In genomic region chr12:107973950-107974349, GRCh38 we compare ENCODE assay signal across 19 cellular contexts.
DNase-seq lines count a peak whose midpoint lies in the region; ATAC-seq, FAIRE-seq and TF ChIP-seq lines count a peak whose summit lies in the region.
"Had no signal": no experiment of that assay in that cellular context is flagged by ENCODE, and none has a peak within 500 bp of the region (broad histone marks: within the 10 kb centered on the region; RNA-seq: fewer than 3 reads in every experiment).

No MANE protein-coding gene starts in this region.

- no peak overlapping the region for H3K14ac ChIP-seq in trophoblast cell (ENCODE audit: low read length)

- H4K8ac ChIP-seq in trophoblast cell (ENCODE audit: low read depth, low read length): no peak overlapping the region

- no peak overlapping the region for H3K23ac ChIP-seq in trophoblast cell (ENCODE audit: low read length)

- H3K27ac ChIP-seq in SK-N-SH (ENCODE audit: low read depth in 2 of 2, low read length in 1 of 2): no peak overlapping the region
- H3K27ac ChIP-seq in K562 (ENCODE audit: extremely low read depth, low read depth, low read length): no peak overlapping the region
- no peak overlapping the region for H3K27ac ChIP-seq in trophoblast cell (ENCODE audit: low read depth, low read length)
- H3K27ac ChIP-seq: 22Rv1; A549; BLaER1 treated with 17β-estradiol and CSF1 and Interleukin-3, amounts not matched to agents 10 nM and 100 nM; C4-2B had no signal

- no peak for TF ChIP-seq RAD21 in SK-N-SH (IDR thresholded peaks at IDR 0.05; ENCODE audit: low read length)
- TF ChIP-seq RAD21 in K562 (CRISPR knock-in tag; conservative IDR thresholded peaks at IDR 0.05 in 1 of 2, IDR thresholded peaks at IDR 0.05 in 1 of 2): no peak

- H2BK120ac ChIP-seq in trophoblast cell (ENCODE audit: insufficient read depth, low read length, poor library complexity): no peak overlapping the region

- no peak overlapping the region for H3K4me3 ChIP-seq in SK-N-SH (ENCODE audit: low read depth in 2 of 2, low read length in 1 of 2)
- H3K4me3 ChIP-seq in K562: no peak overlapping the region
- H3K4me3 ChIP-seq in trophoblast cell (ENCODE audit: low read depth, low read length): no peak overlapping the region
- H3K4me3 ChIP-seq: A549; BLaER1 treated with 17β-estradiol and CSF1 and Interleukin-3, amounts not matched to agents 10 nM and 100 nM had no signal

- no peak overlapping the region for H3K9ac ChIP-seq in SK-N-SH
- no peak overlapping the region for H3K9ac ChIP-seq in K562 (ENCODE audit: insufficient read depth in 1 of 2, low read depth in 2 of 2, low read length in 2 of 2)
- H3K9ac ChIP-seq in trophoblast cell (ENCODE audit: low read length): no peak overlapping the region
- H3K9ac ChIP-seq: BLaER1 treated with 17β-estradiol and CSF1 and Interleukin-3, amounts not matched to agents 10 nM and 100 nM had no signal

- no peak overlapping the region for H3K4ac ChIP-seq in trophoblast cell (ENCODE audit: low read depth, low read length)

- H3K18ac ChIP-seq in trophoblast cell (ENCODE audit: low read length): no peak overlapping the region

- H3K9me1 ChIP-seq in K562 (ENCODE audit: control insufficient read depth, insufficient read depth, low read length): no peaks in the 10 kb centered on the region

- in situ Hi-C loops in K562 (cut with MboI): no loop called here

- CTCF ChIA-PET in SK-N-SH (lab: Yijun Ruan, JAX) (no interaction called here), K562 (lab: Yijun Ruan, JAX; ENCODE audit: low intra/inter-chr PET ratio) (no interaction called here)

- POLR2A ChIA-PET in SK-N-SH (lab: Yijun Ruan, JAX): no interaction called here
- POLR2A ChIA-PET in K562 (lab: Yijun Ruan, JAX): no interaction called here

- H4K20me1 ChIP-seq in SK-N-SH (ENCODE audit: insufficient read depth): no peaks in the 10 kb centered on the region
- no peaks in the 10 kb centered on the region for H4K20me1 ChIP-seq in K562 (replicated peaks; ENCODE audit: control insufficient read depth, insufficient read depth, low read length)
- H4K20me1 ChIP-seq: BLaER1 treated with 17β-estradiol and CSF1 and Interleukin-3, amounts not matched to agents 10 nM and 100 nM had no signal

- H3F3A ChIP-seq in SK-N-SH (replicated peaks; ENCODE audit: insufficient read depth): no peaks in the 10 kb centered on the region

- no peak overlapping the region for H2BK12ac ChIP-seq in trophoblast cell (ENCODE audit: low read length)

- no peak for TF ChIP-seq POLR2A in K562 (conservative IDR thresholded peaks at IDR 0.05)

- no peak overlapping the region for H2AK5ac ChIP-seq in trophoblast cell (ENCODE audit: low read length)

- no peaks in the 10 kb centered on the region for H3K9me2 ChIP-seq in SK-N-SH

- H3K9me3 ChIP-seq in SK-N-SH (no peaks in the 10 kb centered on the region), K562 (replicated peaks; ENCODE audit: control insufficient read depth, insufficient read depth, low read depth, low read length) (no peaks in the 10 kb centered on the region), trophoblast cell (ENCODE audit: insufficient read depth, low read depth, low read length) (peaks cover 2% of the 10 kb centered on the region)

- no peak overlapping the region for H4K91ac ChIP-seq in trophoblast cell (ENCODE audit: low read depth, low read length)

- H3K79me2 ChIP-seq in SK-N-SH (ENCODE audit: insufficient read depth) (no peaks in the 10 kb centered on the region), K562 (ENCODE audit: control insufficient read depth, insufficient read depth, low read length) (no peaks in the 10 kb centered on the region), trophoblast cell (ENCODE audit: control insufficient read depth, insufficient read depth, low read length, poor library complexity) (no peaks in the 10 kb centered on the region)

- ATAC-seq in SK-N-SH treated with all-trans-retinoic acid at 6 μM for 48 hours (no peak), K562 (no peak)
- ATAC-seq: A549; CD8-positive, alpha-beta T cell had no signal

- no TSS peak for BruUV-seq in K562 (replicated peaks; lab: Mats Ljungman, UMichigan)

- H3K4me1 ChIP-seq in SK-N-SH (ENCODE audit: control insufficient read depth in 1 of 2, insufficient read depth in 2 of 2, low read depth in 1 of 2, low read length in 1 of 2) (no peaks in the 10 kb centered on the region), K562 (replicated peaks in 1 of 2; ENCODE audit: control insufficient read depth in 2 of 2, insufficient read depth in 2 of 2, low read length in 2 of 2) (no peaks in the 10 kb centered on the region), trophoblast cell (ENCODE audit: control insufficient read depth in 1 of 2, insufficient read depth in 2 of 2, low read length in 2 of 2) (no peaks in the 10 kb centered on the region)
- H3K4me1 ChIP-seq: A549; BLaER1 treated with 17β-estradiol and CSF1 and Interleukin-3, amounts not matched to agents 10 nM and 100 nM; Caco-2 had no signal

- H3K4me2 ChIP-seq in SK-N-SH: no peak overlapping the region
- no peak overlapping the region for H3K4me2 ChIP-seq in K562 (ENCODE audit: insufficient read depth, low read length)
- H3K4me2 ChIP-seq in trophoblast cell (ENCODE audit: low read length): no peak overlapping the region
- H3K4me2 ChIP-seq: A549; BLaER1 treated with 17β-estradiol and CSF1 and Interleukin-3, amounts not matched to agents 10 nM and 100 nM had no signal

- H3K27me3 ChIP-seq in SK-N-SH (ENCODE audit: insufficient read depth): no peaks in the 10 kb centered on the region
- no peaks in the 10 kb centered on the region for H3K27me3 ChIP-seq in K562 (ENCODE audit: control insufficient read depth in 2 of 2, insufficient read depth in 2 of 2, low read length in 2 of 2)
- H3K27me3 ChIP-seq in trophoblast cell (ENCODE audit: insufficient read depth, low read length): no peaks in the 10 kb centered on the region
- H3K27me3 ChIP-seq: BLaER1 treated with 17β-estradiol and CSF1 and Interleukin-3, amounts not matched to agents 10 nM and 100 nM had no signal

- H3K36me3 ChIP-seq in SK-N-SH (replicated peaks in 1 of 2; ENCODE audit: control insufficient read depth in 1 of 2, insufficient read depth in 2 of 2, low read length in 1 of 2) (no peaks in the 10 kb centered on the region), K562 (ENCODE audit: control insufficient read depth, insufficient read depth, low read length) (no peaks in the 10 kb centered on the region), trophoblast cell (ENCODE audit: control insufficient read depth in 1 of 2, insufficient read depth in 2 of 2, low read length in 2 of 2) (no peaks in the 10 kb centered on the region)
- H3K36me3 ChIP-seq: BLaER1 treated with 17β-estradiol and CSF1 and Interleukin-3, amounts not matched to agents 10 nM and 100 nM had no signal

- TF ChIP-seq EP300 in SK-N-SH (IDR thresholded peaks at IDR 0.05; ENCODE audit: borderline replicate concordance in 1 of 2, low read depth in 1 of 2, low read length in 1 of 2) (no peak), K562 (IDR thresholded peaks at IDR 0.05; ENCODE audit: low read length) (no peak)

- H2AFZ ChIP-seq in SK-N-SH (ENCODE audit: low read depth) (no peak overlapping the region), K562 (ENCODE audit: low read depth, low read length) (no peak overlapping the region), trophoblast cell (ENCODE audit: insufficient read depth, low read length, poor library complexity) (no peak overlapping the region)

- H4K12ac ChIP-seq in trophoblast cell (ENCODE audit: low read depth, low read length): no peak overlapping the region

- DNase-seq in SK-N-SH (no peak), K562 (ENCODE audit: extremely low read depth in 1 of 4, low spot score in 3 of 4) (no peak), trophoblast cell (no peak), SIG-M5 treated with dmso at 0.1 percent for 504 hours (lab: John Stamatoyannopoulos, UW; ENCODE audit: unreplicated experiment) (no peak)
- DNase-seq: AML-193; Caco-2; Calu3; CD4-positive, alpha-beta T cell; CD8-positive, alpha-beta T cell; DMS79 treated with DMSO at 0.1 percent for 48 hours; GF-D8 had no signal

- intact Hi-C loops in K562 (cut with micrococcal nuclease): no loop called here

- H2BK5ac ChIP-seq in trophoblast cell (ENCODE audit: low read depth, low read length, poor library complexity): no peak overlapping the region

- no peaks in the 10 kb centered on the region for H3K79me1 ChIP-seq in trophoblast cell (ENCODE audit: low read length)

- TF ChIP-seq CTCF in SK-N-SH (IDR thresholded peaks at IDR 0.05) (no peak), K562 (IDR thresholded peaks at IDR 0.05 in 2 of 3, conservative IDR thresholded peaks at IDR 0.05 in 1 of 3; ENCODE audit: insufficient read depth in 2 of 3, low read depth in 1 of 3, low read length in 3 of 3) (no peak)

- no peak for FAIRE-seq in K562 (lab: Jason Lieb, UNC)
- FAIRE-seq: A549, D721Med, G401.6, GM12891 had no signal

TF ChIP-seq in SK-N-SH treated with all-trans-retinoic acid at 6 μM for 48 hours, 23 proteins besides CTCF, POLR2A, EP300 and RAD21:
- TF ChIP-seq GLIS3 (CRISPR knock-in tag; IDR thresholded peaks at IDR 0.05): no peak
- peak; percentile 96 for TF ChIP-seq ZNF8 (CRISPR knock-in tag; IDR thresholded peaks at IDR 0.05)
TF ChIP-seq in SK-N-SH treated with all-trans-retinoic acid at 6 μM for 48 hours: peak in this region for 1.

TF ChIP-seq in SK-N-SH, 30 proteins besides CTCF, POLR2A, EP300 and RAD21 (continues in another document):
- no peak for TF ChIP-seq RXRA (IDR thresholded peaks at IDR 0.05; ENCODE audit: borderline replicate concordance, low read depth)
- no peak for TF ChIP-seq GABPA (IDR thresholded peaks at IDR 0.05; ENCODE audit: low read depth)
- TF ChIP-seq ELF1 (IDR thresholded peaks at IDR 0.05): no peak
- no peak for TF ChIP-seq FOXJ3 (CRISPR knock-in tag; IDR thresholded peaks at IDR 0.05)
- no peak for TF ChIP-seq YY1 (IDR thresholded peaks at IDR 0.05; ENCODE audit: low read depth)
- TF ChIP-seq TEAD4 (IDR thresholded peaks at IDR 0.05; ENCODE audit: borderline replicate concordance, insufficient read depth): no peak

TF ChIP-seq in K562, 482 proteins besides CTCF, POLR2A, EP300 and RAD21:
- TF ChIP-seq NR4A1 (CRISPR knock-in tag; IDR thresholded peaks at IDR 0.05) (no peak), NR4A1 (tag; IDR thresholded peaks at IDR 0.05) (no peak), TEAD1 (CRISPR knock-in tag; IDR thresholded peaks at IDR 0.05) (no peak), HEY1 (CRISPR knock-in tag; IDR thresholded peaks at IDR 0.05; ENCODE audit: borderline replicate concordance) (no peak), CBX5 (IDR thresholded peaks at IDR 0.05; ENCODE audit: borderline replicate concordance, low read depth) (no peak), ZNF146 (CRISPR knock-in tag; IDR thresholded peaks at IDR 0.05; ENCODE audit: unreplicated experiment) (peak; percentile 55), ZNF24 (IDR thresholded peaks at IDR 0.05) (peak; percentile 37; the same call in 1 of the 2 replicates), ADNP (tag; IDR thresholded peaks at IDR 0.05) (no peak), RBM25 (IDR thresholded peaks at IDR 0.05; ENCODE audit: low read depth, low read length, severe bottlenecking) (peak; percentile 37)
TF ChIP-seq in K562: peak in this region for 3.
